ENCODE assay signal across 22 cellular contexts in genomic region chr4:81984746-81985145, GRCh38.
"Had no signal": no experiment of that assay in that cellular context is flagged by ENCODE, and none has a peak within 500 bp of the region (broad histone marks: within the 10 kb centered on the region; RNA-seq: fewer than 3 reads in every experiment).

No MANE protein-coding gene starts in this region.

- H2AFZ ChIP-seq: PC-9 had no signal

- H3K36me3 ChIP-seq: Peyer's patch, SJCRH30 had no signal

- DNase-seq: IMR-90; Kasumi-1; KG1; NCI-H1092 treated with DMSO at 0.1 percent for 48 hours; NCI-H1436; NCI-H187; NCI-H2029; NCI-H2081 treated with DMSO at 0.1 percent for 48 hours; NCI-H2171; NCI-H226; NCI-H510A; NCI-H526; NK-92 treated with Interleukin-12 subunit alpha and Interleukin-12 subunit beta, amount 100 ng/mL, for 24 hours; OCI-M1; PC-9; Peyer's patch; SHP77 treated with DMSO at 0.1 percent for 48 hours; SJCRH30; T-helper 1 cell had no signal

- H3K27me3 ChIP-seq: Peyer's patch, SJCRH30 had no signal

- ATAC-seq: HepG2, Right ventricle myocardium inferior, SK-N-SH treated with all-trans-retinoic acid at 6 μM for 48 hours had no signal

- H3K4me1 ChIP-seq: Peyer's patch, SJCRH30 had no signal

- H3K9me3 ChIP-seq: Peyer's patch, SJCRH30 had no signal

- H3K27ac ChIP-seq: PC-9, Peyer's patch, SJCRH30 had no signal

- H3K4me2 ChIP-seq: PC-9 had no signal

- H3K4me3 ChIP-seq: PC-9, Peyer's patch, SJCRH30 had no signal
